In genomic region chr4:183471960-183472708, GRCh38 we compare ENCODE assay signal across 8 cellular contexts. TPM values are rescaled to one million over a fixed set of nuclear protein-coding genes. Genes with fewer than 3 reads are reported as not detected.
DNase-seq lines count a peak whose midpoint lies in the region; ATAC-seq and TF ChIP-seq lines count a peak whose summit lies in the region.

No MANE protein-coding gene starts in this region.

- H3K4me3 ChIP-seq in SK-N-SH (ENCODE audit: low read depth in 2 of 2, low read length in 1 of 2): no peak overlapping the region; a peak in 1 of 4 replicates
- no peak overlapping the region for H3K4me3 ChIP-seq in cardiac muscle cell
- no peak overlapping the region for H3K4me3 ChIP-seq in upper lobe of right lung

- no peaks in the 10 kb centered on the region for H3K79me2 ChIP-seq in SK-N-SH (ENCODE audit: insufficient read depth)

- TF ChIP-seq EP300 in SK-N-SH (IDR thresholded peaks at IDR 0.05; ENCODE audit: borderline replicate concordance in 1 of 2, low read depth in 1 of 2, low read length in 1 of 2): no peak

- TF ChIP-seq CTCF in LNCAP (IDR thresholded peaks at IDR 0.05) (peak; percentile 67), SK-N-SH (IDR thresholded peaks at IDR 0.05) (peak; percentile 91), cardiac muscle cell (IDR thresholded peaks at IDR 0.05; ENCODE audit: low read depth, low read length) (peak; percentile 77), upper lobe of right lung (IDR thresholded peaks at IDR 0.05) (peak; percentile 93)

- H3K27ac ChIP-seq in SK-N-SH (ENCODE audit: low read depth in 2 of 2, low read length in 1 of 2): no peak overlapping the region
- no peak overlapping the region for H3K27ac ChIP-seq in cardiac muscle cell
- peak overlapping the region; percentile 5 for H3K27ac ChIP-seq in upper lobe of right lung

- H3K27ac Mint-ChIP-seq in activated naive CD8-positive, alpha-beta T cell treated with anti-CD3 and anti-CD28 coated beads for 36 hours: no peak overlapping the region

- H3K36me3 Mint-ChIP-seq in activated naive CD8-positive, alpha-beta T cell treated with anti-CD3 and anti-CD28 coated beads for 36 hours: no peaks in the 10 kb centered on the region

- no peaks in the 10 kb centered on the region for H3F3A ChIP-seq in SK-N-SH (replicated peaks; ENCODE audit: insufficient read depth)

- H2AFZ ChIP-seq in SK-N-SH (ENCODE audit: low read depth): peak overlapping the region; percentile 15; the same call in 1 of the 2 replicates

- H3K27me3 Mint-ChIP-seq in activated naive CD8-positive, alpha-beta T cell treated with anti-CD3 and anti-CD28 coated beads for 36 hours: no peaks in the 10 kb centered on the region

- no peaks in the 10 kb centered on the region for H3K4me1 ChIP-seq in SK-N-SH (ENCODE audit: control insufficient read depth in 1 of 2, insufficient read depth in 2 of 2, low read depth in 1 of 2, low read length in 1 of 2)
- H3K4me1 ChIP-seq in cardiac muscle cell (ENCODE audit: low read depth): no peaks in the 10 kb centered on the region
- no peaks in the 10 kb centered on the region for H3K4me1 ChIP-seq in upper lobe of right lung

- peaks cover 4% of the 10 kb centered on the region for H3K4me1 Mint-ChIP-seq in activated naive CD8-positive, alpha-beta T cell treated with anti-CD3 and anti-CD28 coated beads for 36 hours

- H3K36me3 ChIP-seq in SK-N-SH (replicated peaks in 1 of 2; ENCODE audit: control insufficient read depth in 1 of 2, insufficient read depth in 2 of 2, low read length in 1 of 2) (no peaks in the 10 kb centered on the region), cardiac muscle cell (no peaks in the 10 kb centered on the region), upper lobe of right lung (no peaks in the 10 kb centered on the region)

- H3K9me3 Mint-ChIP-seq in activated naive CD8-positive, alpha-beta T cell treated with anti-CD3 and anti-CD28 coated beads for 36 hours: no peaks in the 10 kb centered on the region

- CTCF ChIA-PET in SK-N-SH (lab: Yijun Ruan, JAX): interaction anchor here (0.9 to 2.3 kb wide), 5 partner anchors 12 to 130 kb away, joined by 3 to 11 read pairs (median 4); no protein-coding TSS in a partner anchor

- ATAC-seq in GM21619 (IDR thresholded peaks at IDR 0.05; ENCODE audit: unreplicated experiment) (peak; percentile 79), upper lobe of right lung (peak; percentile 97)

- intact Hi-C loops in posterior vena cava (cut with DNase I) (loop anchor here (10.0 kb wide), 1 partner anchor 133 kb away; no protein-coding TSS in a partner anchor), upper lobe of right lung (cut with DNase I) (no loop called here)

- DNase-seq in D341Med (ENCODE audit: low spot score) (peak; percentile 80), SK-N-SH (peak; percentile 83), cardiac muscle cell (ENCODE audit: low read depth in 1 of 2, low spot score in 1 of 2) (peak; percentile 75 to 90), posterior vena cava (ENCODE audit: low spot score) (peak; percentile 94), upper lobe of right lung (peak; percentile 88)
- DNase-seq in activated naive CD8-positive, alpha-beta T cell treated with anti-CD3 and anti-CD28 coated beads for 36 hours: peak; percentile 61

- TF ChIP-seq RAD21 in SK-N-SH (IDR thresholded peaks at IDR 0.05; ENCODE audit: low read length): peak; percentile 85

- no peaks in the 10 kb centered on the region for H4K20me1 ChIP-seq in SK-N-SH (ENCODE audit: insufficient read depth)

- H3K4me2 ChIP-seq in SK-N-SH: no peak overlapping the region

- H3K9me2 ChIP-seq in SK-N-SH: no peaks in the 10 kb centered on the region

- POLR2A ChIA-PET in SK-N-SH (lab: Yijun Ruan, JAX): no interaction called here

- 39% methylated on average over 11 of the region's 11 CpGs for WGBS in SK-N-SH (ENCODE audit: low lambda C conversion rate)

- H3K4me3 Mint-ChIP-seq in activated naive CD8-positive, alpha-beta T cell treated with anti-CD3 and anti-CD28 coated beads for 36 hours: no peak overlapping the region

- H3K9ac ChIP-seq in SK-N-SH: no peak overlapping the region

- H3K27me3 ChIP-seq in SK-N-SH (ENCODE audit: insufficient read depth) (no peaks in the 10 kb centered on the region), cardiac muscle cell (no peaks in the 10 kb centered on the region), upper lobe of right lung (no peaks in the 10 kb centered on the region)

- H3K9me3 ChIP-seq in SK-N-SH: no peaks in the 10 kb centered on the region
- no peaks in the 10 kb centered on the region for H3K9me3 ChIP-seq in cardiac muscle cell (ENCODE audit: low read depth)
- H3K9me3 ChIP-seq in upper lobe of right lung: no peaks in the 10 kb centered on the region

TF ChIP-seq in SK-N-SH, 30 proteins besides CTCF, POLR2A, EP300 and RAD21:
- TF ChIP-seq FOXM1 (IDR thresholded peaks at IDR 0.05; ENCODE audit: low read depth) (no peak), USF1 (IDR thresholded peaks at IDR 0.05; ENCODE audit: borderline replicate concordance, low read depth) (no peak), SMC3 (IDR thresholded peaks at IDR 0.05; ENCODE audit: low read depth, low read length) (peak; percentile 81), RFX5 (IDR thresholded peaks at IDR 0.05; ENCODE audit: low read length) (0 out of 2 replicates have a peak, but pooled peaks have one; percentile 24)

RNA-seq across cellular contexts. Expression of gene CDKN2AIP, which starts 27.7 kb away (rescaled TPM):
- 8.3 and 10.6 TPM in 2 replicates for polyA plus RNA-seq in SK-N-SH (2012; rRNA removed)
- 9.4 and 10.1 TPM in 2 replicates for polyA plus RNA-seq in SK-N-SH (2012; cell fraction: cytosol; rRNA removed)
- polyA plus RNA-seq in SK-N-SH (2012; cell fraction: nucleus; rRNA removed): 6.2 and 12.3 TPM in 2 replicates
- total RNA-seq in activated naive CD8-positive, alpha-beta T cell treated with anti-CD3 and anti-CD28 coated beads for 36 hours: 10 to 100 TPM; 27.7 to 29.7 TPM
- total RNA-seq in cardiac muscle cell: 30.8 and 34.1 TPM in 2 replicates
- polyA plus RNA-seq in cardiac muscle cell: 15.9 and 20.7 TPM in 2 replicates
- 10 to 100 TPM; 10.8 to 11.0 TPM for total RNA-seq in posterior vena cava
- 16.7 TPM for total RNA-seq in upper lobe of right lung

RNA-seq across cellular contexts. Expression of gene ING2, which starts 32.7 kb away (rescaled TPM):
- polyA plus RNA-seq in SK-N-SH (2012; rRNA removed) (14.1 and 15.1 TPM in 2 replicates), cardiac muscle cell (26.1 and 32.9 TPM in 2 replicates)
- 20.3 and 28.3 TPM in 2 replicates for polyA plus RNA-seq in SK-N-SH (2012; cell fraction: cytosol; rRNA removed)
- 3.9 and 4.3 TPM in 2 replicates for polyA plus RNA-seq in SK-N-SH (2012; cell fraction: nucleus; rRNA removed)
- 10 to 100 TPM; 17.4 to 18.0 TPM for total RNA-seq in activated naive CD8-positive, alpha-beta T cell treated with anti-CD3 and anti-CD28 coated beads for 36 hours
- total RNA-seq in cardiac muscle cell (14.2 and 14.6 TPM in 2 replicates), posterior vena cava (10 to 100 TPM in 1 of 2 donors, 1 to 10 TPM in 1; 9.2 to 11.8 TPM), upper lobe of right lung (8.7 TPM)
